In the genomic region with DNA sequence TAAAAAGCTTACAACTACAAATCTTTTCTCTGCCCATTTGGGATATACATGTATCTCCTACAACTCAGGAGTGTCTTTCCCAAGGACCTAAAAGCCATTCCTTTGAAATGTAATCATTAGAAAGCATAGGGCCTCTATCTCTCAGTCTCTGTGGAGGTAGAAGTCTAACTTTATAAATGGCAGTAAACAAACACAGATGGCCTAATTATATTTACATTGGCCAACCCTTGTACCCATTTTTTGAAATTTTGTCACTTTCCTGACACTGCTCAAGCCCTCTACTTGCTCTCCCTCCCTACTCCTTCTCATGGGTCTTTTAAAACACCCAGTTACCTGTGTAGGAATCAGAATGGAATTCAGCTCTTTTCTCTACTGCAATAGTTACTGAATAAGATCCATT, we compare ENCODE assay signal across 25 cellular contexts.
"Had no signal": no experiment of that assay in that cellular context is flagged by ENCODE, and none has a peak within 500 bp of the region (broad histone marks: within the 10 kb centered on the region; RNA-seq: fewer than 3 reads in every experiment).

No MANE protein-coding gene starts in this region.

- ATAC-seq: effector memory CD8-positive, alpha-beta T cell; esophagus mucosa; gastrocnemius medialis; heart right ventricle; left cardiac atrium; lower lobe of right lung; mucosa of descending colon had no signal

- H3K9me3 ChIP-seq: colonic mucosa, gastrocnemius medialis had no signal

- FAIRE-seq: endometrium, islet of Langerhans, keratinocyte had no signal

- H3K27ac ChIP-seq: colonic mucosa, epithelial cell of prostate, esophagus squamous epithelium, gastrocnemius medialis, heart right ventricle, left ventricle myocardium inferior, lower lobe of right lung had no signal

- H3K4me1 ChIP-seq: colonic mucosa, esophagus squamous epithelium, lower lobe of right lung had no signal

- H3K36me3 ChIP-seq: colonic mucosa, esophagus squamous epithelium, lower lobe of right lung had no signal

- H3K4me3 ChIP-seq: colonic mucosa, esophagus squamous epithelium, gastrocnemius medialis, heart right ventricle, left ventricle myocardium inferior, lower lobe of right lung, mucosa of descending colon had no signal

- DNase-seq: colonic mucosa; cortex of kidney; effector CD8-positive, alpha-beta T cell; effector memory CD8-positive, alpha-beta T cell; endodermal cell; erythroblast; esophagus squamous epithelium; foreskin fibroblast; foreskin melanocyte; gastrocnemius medialis; glutamatergic neuron; head of caudate nucleus; heart right ventricle; hippocampal formation; left cardiac atrium; left ventricle myocardium inferior; lower lobe of right lung; mesenchymal stem cell; mucosa of descending colon; naive B cell had no signal

- H3K27me3 ChIP-seq: colonic mucosa, esophagus squamous epithelium, gastrocnemius medialis, heart right ventricle had no signal
